In the genomic region with DNA sequence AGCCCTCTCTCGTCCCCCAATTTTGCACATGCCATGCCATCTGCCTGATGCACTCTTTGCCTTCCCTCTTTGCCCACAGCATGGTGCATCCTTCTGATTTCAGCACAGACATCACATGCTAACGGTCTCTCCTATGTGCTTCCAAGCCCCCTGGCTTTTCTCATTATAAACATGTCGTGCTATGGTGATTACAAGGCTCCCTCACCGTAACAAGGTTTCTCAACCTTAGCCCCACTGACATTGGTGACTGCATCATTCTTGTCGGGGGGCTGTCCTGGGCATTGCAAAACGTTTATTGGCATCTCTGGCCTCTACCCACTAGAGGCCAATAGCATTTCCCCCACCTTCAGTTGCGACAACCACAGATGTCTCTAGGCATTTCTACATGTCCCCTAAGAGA, we compare ENCODE assay signal across 22 cellular contexts.
"Had no signal": no experiment of that assay in that cellular context is flagged by ENCODE, and none has a peak within 500 bp of the region (broad histone marks: within the 10 kb centered on the region; RNA-seq: fewer than 3 reads in every experiment).

No MANE protein-coding gene starts in this region.

- H3K27ac ChIP-seq: gastroesophageal sphincter, hepatocyte, left ventricle myocardium inferior, neutrophil, right lobe of liver, testis, transverse colon, uterus had no signal

- H3K79me2 ChIP-seq: hepatocyte had no signal

- H3K36me3 ChIP-seq: gastroesophageal sphincter, left ventricle myocardium inferior, neutrophil, right lobe of liver, transverse colon, uterus had no signal

- DNase-seq: activated CD4-positive, alpha-beta T cell treated with anti-CD3 and anti-CD28 coated beads for 1 hour; activated CD4-positive, alpha-beta T cell treated with anti-CD3 and anti-CD28 coated beads, Interleukin-2, amount 50 U/mL, for 1 hour; activated CD8-positive, alpha-beta T cell treated with anti-CD3 and anti-CD28 coated beads for 36 hours; activated T-cell treated with anti-CD3 and anti-CD28 coated beads, Interleukin-2, amount 50 U/mL, for 48 hours; anterior cingulate cortex; effector CD8-positive, alpha-beta T cell; left ventricle myocardium inferior; stimulated activated CD4-positive, alpha-beta T cell treated with anti-CD3 and anti-CD28 coated beads, Interleukin-2, amount 100 ng/mL, for 48 hours; stimulated activated naive CD4-positive, alpha-beta T cell treated with Interleukin-2 at 50 U/mL for 16 hours; testis; transverse colon; uterus had no signal

- H2AFZ ChIP-seq: hepatocyte had no signal

- H3K9me3 Mint-ChIP-seq: activated T-helper 2 cell treated with anti-CD3 and anti-CD28 coated beads, Interferon-gamma antibody, Interleukin-2, Interleukin-4, amounts not matched to agents 10 μg/mL and 5 μg/mL and 100 μg/mL, durations not matched to agents 14 hours and 24 hours and 36 hours had no signal

- H3K4me2 ChIP-seq: hepatocyte had no signal

- H3K27ac Mint-ChIP-seq: activated CD8-positive, alpha-beta T cell treated with anti-CD3 and anti-CD28 coated beads for 36 hours; activated T-helper 2 cell treated with anti-CD3 and anti-CD28 coated beads, Interferon-gamma antibody, Interleukin-2, Interleukin-4, amounts not matched to agents 10 μg/mL and 5 μg/mL and 100 μg/mL, durations not matched to agents 14 hours and 24 hours and 36 hours; nephron; WTC11 had no signal

- H3K36me3 Mint-ChIP-seq: activated naive CD4-positive, alpha-beta T cell treated with anti-CD3 and anti-CD28 coated beads, Interleukin-2, amount 50 U/mL, for 72 hours had no signal

- H3K4me3 ChIP-seq: gastroesophageal sphincter, hepatocyte, left ventricle myocardium inferior, right lobe of liver, testis, transverse colon, uterus had no signal

- H3K9me3 ChIP-seq: neutrophil, right lobe of liver, testis, transverse colon, uterus had no signal

- ATAC-seq: activated CD8-positive, alpha-beta T cell treated with anti-CD3 and anti-CD28 coated beads for 36 hours; activated naive CD4-positive, alpha-beta T cell treated with anti-CD3 and anti-CD28 coated beads, Interleukin-2, amount 50 U/mL, for 72 hours; gastroesophageal sphincter; right lobe of liver; WTC11 had no signal

- H3K4me3 Mint-ChIP-seq: activated CD8-positive, alpha-beta T cell treated with anti-CD3 and anti-CD28 coated beads for 36 hours; nephron; WTC11 had no signal

- H3K4me1 ChIP-seq: gastroesophageal sphincter, left ventricle myocardium inferior, right lobe of liver, testis, transverse colon, uterus had no signal

- FAIRE-seq: colon, endometrium had no signal

- H3K27me3 ChIP-seq: neutrophil, right lobe of liver, testis, uterus had no signal

- H3K4me1 Mint-ChIP-seq: nephron had no signal
